In the genomic region with DNA sequence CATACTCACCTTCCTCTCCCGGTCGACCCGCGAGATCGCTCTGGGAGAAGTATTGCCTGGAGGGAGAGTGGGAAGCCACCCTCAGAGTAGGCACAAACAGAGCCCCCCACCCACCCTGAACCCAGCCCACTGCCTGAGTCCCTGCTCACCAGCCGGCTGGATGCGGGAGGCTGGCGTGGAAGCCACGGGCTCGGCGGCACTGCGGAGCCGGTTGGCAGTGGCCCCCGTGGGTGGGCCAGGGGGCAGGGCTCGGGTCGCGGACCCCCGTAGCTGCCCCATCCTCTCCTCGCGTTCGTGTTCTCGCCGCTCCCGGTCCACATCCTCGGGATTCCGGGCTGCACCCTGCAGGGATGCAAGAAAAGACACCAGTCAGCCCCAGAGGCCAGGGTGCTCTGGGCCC, we compare ENCODE assay signal across 1 cellular context.
TF ChIP-seq lines count a peak whose summit lies in the region.

No MANE protein-coding gene starts in this region.

TF ChIP-seq in H1, 55 proteins besides CTCF, POLR2A, EP300 and RAD21:
- no peak for TF ChIP-seq EZH2 (IDR thresholded peaks at IDR 0.05; ENCODE audit: low read depth, low read length, severe bottlenecking)
- no peak for TF ChIP-seq TAF7 (optimal IDR thresholded peaks at IDR 0.05; ENCODE audit: borderline replicate concordance, low read depth, low read length)
- no peak for TF ChIP-seq BCL11A (IDR thresholded peaks at IDR 0.05; ENCODE audit: low read depth in 2 of 2, low read length in 2 of 2)
- TF ChIP-seq ASH2L (IDR thresholded peaks at IDR 0.05; ENCODE audit: low read length) = no peak
- no peak for TF ChIP-seq BACH1 (IDR thresholded peaks at IDR 0.05; ENCODE audit: low read length)
- TF ChIP-seq, protein P1, sequence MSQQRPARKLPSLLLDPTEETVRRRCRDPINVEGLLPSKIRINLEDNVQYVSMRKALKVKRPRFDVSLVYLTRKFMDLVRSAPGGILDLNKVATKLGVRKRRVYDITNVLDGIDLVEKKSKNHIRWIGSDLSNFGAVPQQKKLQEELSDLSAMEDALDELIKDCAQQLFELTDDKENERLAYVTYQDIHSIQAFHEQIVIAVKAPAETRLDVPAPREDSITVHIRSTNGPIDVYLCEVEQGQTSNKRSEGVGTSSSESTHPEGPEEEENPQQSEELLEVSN (IDR thresholded peaks at IDR 0.05) = no peak
